Comparison of ENCODE assay signal across 9 cellular contexts in genomic region chr10:103470755-103471653, GRCh38. TPM values are rescaled to one million over a fixed set of nuclear protein-coding genes. Genes with fewer than 3 reads are reported as not detected.
DNase-seq lines count a peak whose midpoint lies in the region; ATAC-seq and TF ChIP-seq lines count a peak whose summit lies in the region.
"Had no signal": no experiment of that assay in that cellular context is flagged by ENCODE, and none has a peak within 500 bp of the region (broad histone marks: within the 10 kb centered on the region; RNA-seq: fewer than 3 reads in every experiment).

No MANE protein-coding gene starts in this region.

- peak overlapping the region; percentile 0 to 84 (median 70) for H3K4me3 Mint-ChIP-seq in naive B cell
- no peak overlapping the region for H3K4me3 Mint-ChIP-seq in nephron progenitor cell

- H3K27ac Mint-ChIP-seq in naive B cell (peak overlapping the region in 3 of 6 donors; percentile 14 to 93 (median 85)), nephron progenitor cell (no peak overlapping the region)

- H3K36me3 Mint-ChIP-seq in naive B cell: no peaks in the 10 kb centered on the region
- no peaks in the 10 kb centered on the region for H3K36me3 Mint-ChIP-seq in nephron progenitor cell (ENCODE audit: low read depth)

- DNase-seq in RPMI7951 (ENCODE audit: low read depth) (peak; percentile 79), naive B cell (peak; percentile 48), dedifferentiated amniotic fluid mesenchymal stem cell (ENCODE audit: extremely low spot score) (no peak), NCI-H1048 (lab: John Stamatoyannopoulos, UW) (no peak), nephron progenitor cell (no peak)
- DNase-seq in activated effector memory CD4-positive, alpha-beta T cell treated with Interleukin-2 at 50 U/mL for 16 hours: peak; percentile 82

- H3K4me1 Mint-ChIP-seq in naive B cell (peaks cover 26 to 41% (median 32%) of the 10 kb centered on the region in 3 donors), nephron progenitor cell (peaks cover 22% of the 10 kb centered on the region)

- H3K9me3 Mint-ChIP-seq in naive B cell (no peaks in the 10 kb centered on the region), nephron progenitor cell (no peaks in the 10 kb centered on the region)

- no peak for TF ChIP-seq CTCF in nephron progenitor cell (IDR thresholded peaks at IDR 0.05)

- ATAC-seq in GM19023 (IDR thresholded peaks at IDR 0.05; ENCODE audit: unreplicated experiment): peak; percentile 62
- ATAC-seq in HG03039 (IDR thresholded peaks at IDR 0.05; ENCODE audit: unreplicated experiment): peak; percentile 57
- ATAC-seq in naive B cell (ENCODE audit: low read depth in 2 of 2): peak; percentile 74 to 76

- H3K27me3 Mint-ChIP-seq in naive B cell: peaks cover 0 to 8% (median 0%) of the 10 kb centered on the region in 3 donors
- peaks cover 15% of the 10 kb centered on the region for H3K27me3 Mint-ChIP-seq in nephron progenitor cell (ENCODE audit: low read depth, poor library complexity)

RNA-seq across cellular contexts. Expression of gene CALHM3, which starts 8.0 kb away (rescaled TPM):
- 6.8 and 8.2 TPM in 2 replicates for total RNA-seq in RPMI7951 (2014; rRNA removed; shearing (Covaris generic))
- not detected for polyA plus RNA-seq in naive B cell (ENCODE audit: low read depth in 6 of 6)

RNA-seq across cellular contexts. Expression of gene CALHM1, which starts 12.3 kb away (rescaled TPM):
- not detected in 2 replicates for total RNA-seq in RPMI7951 (2014; rRNA removed; shearing (Covaris generic))
- not detected for polyA plus RNA-seq in naive B cell (ENCODE audit: low read depth in 6 of 6)
- total RNA-seq: renal cortical epithelial cell had no signal

RNA-seq across cellular contexts. Expression of gene CALHM2, which starts 18.8 kb away (rescaled TPM):
- 1.9 and 3.1 TPM in 2 replicates for total RNA-seq in RPMI7951 (2014; rRNA removed; shearing (Covaris generic))
- polyA plus RNA-seq in naive B cell (ENCODE audit: low read depth in 6 of 6): 1 to 10 TPM in 2 of 6 donors, under 1 TPM in 3, not detected in 1; 0.39 to 2.3 (median 1.00) TPM

RNA-seq across cellular contexts. Expression of gene NEURL1, which starts 22.5 kb away (rescaled TPM):
- not detected in 2 replicates for total RNA-seq in RPMI7951 (2014; rRNA removed; shearing (Covaris generic))
- polyA plus RNA-seq in naive B cell (ENCODE audit: low read depth in 6 of 6): under 1 TPM; 0.21 to 0.83 (median 0.33) TPM

Comparison
In these comparisons a context has a peak if more than half of its experiments do, and no peak if none do; other contexts are left out.
1. DNase-seq: peak in RPMI7951 (single experiment), activated effector memory CD4-positive, alpha-beta T cell treated with Interleukin-2 at 50 U/mL for 16 hours (single experiment) and naive B cell (single experiment); none in dedifferentiated amniotic fluid mesenchymal stem cell (single experiment), NCI-H1048 (single experiment) and nephron progenitor cell (single experiment).
2. Peak in every context shown above with its lines, with median percentiles within 50 percentile points of each other: ATAC-seq.